In genomic region chr11:100010393-100010792, GRCh38 we compare ENCODE assay signal across 1 cellular context.
TF ChIP-seq lines count a peak whose summit lies in the region.

No MANE protein-coding gene starts in this region.

TF ChIP-seq in GM23338, 12 proteins besides CTCF, POLR2A, EP300 and RAD21:
- TF ChIP-seq REST (IDR thresholded peaks at IDR 0.05; ENCODE audit: unreplicated experiment) (no peak), ZNF331 (CRISPR knock-in tag; IDR thresholded peaks at IDR 0.05; ENCODE audit: low read depth) (no peak), POLR2AphosphoS5 (IDR thresholded peaks at IDR 0.05; ENCODE audit: low read depth) (no peak), JUNB (IDR thresholded peaks at IDR 0.05; ENCODE audit: unreplicated experiment) (no peak), EZH2 (IDR thresholded peaks at IDR 0.05; ENCODE audit: low read depth, unreplicated experiment) (no peak), EZH2phosphoT487 (IDR thresholded peaks at IDR 0.05; ENCODE audit: unreplicated experiment) (no peak), NANOG (IDR thresholded peaks at IDR 0.05; ENCODE audit: borderline replicate concordance) (no peak), CREB1 (CRISPR knock-in tag; IDR thresholded peaks at IDR 0.05; ENCODE audit: low read depth) (no peak), STAT1 (IDR thresholded peaks at IDR 0.05; ENCODE audit: unreplicated experiment) (no peak), ZNF114 (CRISPR knock-in tag; IDR thresholded peaks at IDR 0.05) (no peak)
- TF ChIP-seq, protein P1, sequence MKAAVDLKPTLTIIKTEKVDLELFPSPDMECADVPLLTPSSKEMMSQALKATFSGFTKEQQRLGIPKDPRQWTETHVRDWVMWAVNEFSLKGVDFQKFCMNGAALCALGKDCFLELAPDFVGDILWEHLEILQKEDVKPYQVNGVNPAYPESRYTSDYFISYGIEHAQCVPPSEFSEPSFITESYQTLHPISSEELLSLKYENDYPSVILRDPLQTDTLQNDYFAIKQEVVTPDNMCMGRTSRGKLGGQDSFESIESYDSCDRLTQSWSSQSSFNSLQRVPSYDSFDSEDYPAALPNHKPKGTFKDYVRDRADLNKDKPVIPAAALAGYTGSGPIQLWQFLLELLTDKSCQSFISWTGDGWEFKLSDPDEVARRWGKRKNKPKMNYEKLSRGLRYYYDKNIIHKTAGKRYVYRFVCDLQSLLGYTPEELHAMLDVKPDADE (IDR thresholded peaks at IDR 0.05) = no peak
- TF ChIP-seq, protein P2, sequence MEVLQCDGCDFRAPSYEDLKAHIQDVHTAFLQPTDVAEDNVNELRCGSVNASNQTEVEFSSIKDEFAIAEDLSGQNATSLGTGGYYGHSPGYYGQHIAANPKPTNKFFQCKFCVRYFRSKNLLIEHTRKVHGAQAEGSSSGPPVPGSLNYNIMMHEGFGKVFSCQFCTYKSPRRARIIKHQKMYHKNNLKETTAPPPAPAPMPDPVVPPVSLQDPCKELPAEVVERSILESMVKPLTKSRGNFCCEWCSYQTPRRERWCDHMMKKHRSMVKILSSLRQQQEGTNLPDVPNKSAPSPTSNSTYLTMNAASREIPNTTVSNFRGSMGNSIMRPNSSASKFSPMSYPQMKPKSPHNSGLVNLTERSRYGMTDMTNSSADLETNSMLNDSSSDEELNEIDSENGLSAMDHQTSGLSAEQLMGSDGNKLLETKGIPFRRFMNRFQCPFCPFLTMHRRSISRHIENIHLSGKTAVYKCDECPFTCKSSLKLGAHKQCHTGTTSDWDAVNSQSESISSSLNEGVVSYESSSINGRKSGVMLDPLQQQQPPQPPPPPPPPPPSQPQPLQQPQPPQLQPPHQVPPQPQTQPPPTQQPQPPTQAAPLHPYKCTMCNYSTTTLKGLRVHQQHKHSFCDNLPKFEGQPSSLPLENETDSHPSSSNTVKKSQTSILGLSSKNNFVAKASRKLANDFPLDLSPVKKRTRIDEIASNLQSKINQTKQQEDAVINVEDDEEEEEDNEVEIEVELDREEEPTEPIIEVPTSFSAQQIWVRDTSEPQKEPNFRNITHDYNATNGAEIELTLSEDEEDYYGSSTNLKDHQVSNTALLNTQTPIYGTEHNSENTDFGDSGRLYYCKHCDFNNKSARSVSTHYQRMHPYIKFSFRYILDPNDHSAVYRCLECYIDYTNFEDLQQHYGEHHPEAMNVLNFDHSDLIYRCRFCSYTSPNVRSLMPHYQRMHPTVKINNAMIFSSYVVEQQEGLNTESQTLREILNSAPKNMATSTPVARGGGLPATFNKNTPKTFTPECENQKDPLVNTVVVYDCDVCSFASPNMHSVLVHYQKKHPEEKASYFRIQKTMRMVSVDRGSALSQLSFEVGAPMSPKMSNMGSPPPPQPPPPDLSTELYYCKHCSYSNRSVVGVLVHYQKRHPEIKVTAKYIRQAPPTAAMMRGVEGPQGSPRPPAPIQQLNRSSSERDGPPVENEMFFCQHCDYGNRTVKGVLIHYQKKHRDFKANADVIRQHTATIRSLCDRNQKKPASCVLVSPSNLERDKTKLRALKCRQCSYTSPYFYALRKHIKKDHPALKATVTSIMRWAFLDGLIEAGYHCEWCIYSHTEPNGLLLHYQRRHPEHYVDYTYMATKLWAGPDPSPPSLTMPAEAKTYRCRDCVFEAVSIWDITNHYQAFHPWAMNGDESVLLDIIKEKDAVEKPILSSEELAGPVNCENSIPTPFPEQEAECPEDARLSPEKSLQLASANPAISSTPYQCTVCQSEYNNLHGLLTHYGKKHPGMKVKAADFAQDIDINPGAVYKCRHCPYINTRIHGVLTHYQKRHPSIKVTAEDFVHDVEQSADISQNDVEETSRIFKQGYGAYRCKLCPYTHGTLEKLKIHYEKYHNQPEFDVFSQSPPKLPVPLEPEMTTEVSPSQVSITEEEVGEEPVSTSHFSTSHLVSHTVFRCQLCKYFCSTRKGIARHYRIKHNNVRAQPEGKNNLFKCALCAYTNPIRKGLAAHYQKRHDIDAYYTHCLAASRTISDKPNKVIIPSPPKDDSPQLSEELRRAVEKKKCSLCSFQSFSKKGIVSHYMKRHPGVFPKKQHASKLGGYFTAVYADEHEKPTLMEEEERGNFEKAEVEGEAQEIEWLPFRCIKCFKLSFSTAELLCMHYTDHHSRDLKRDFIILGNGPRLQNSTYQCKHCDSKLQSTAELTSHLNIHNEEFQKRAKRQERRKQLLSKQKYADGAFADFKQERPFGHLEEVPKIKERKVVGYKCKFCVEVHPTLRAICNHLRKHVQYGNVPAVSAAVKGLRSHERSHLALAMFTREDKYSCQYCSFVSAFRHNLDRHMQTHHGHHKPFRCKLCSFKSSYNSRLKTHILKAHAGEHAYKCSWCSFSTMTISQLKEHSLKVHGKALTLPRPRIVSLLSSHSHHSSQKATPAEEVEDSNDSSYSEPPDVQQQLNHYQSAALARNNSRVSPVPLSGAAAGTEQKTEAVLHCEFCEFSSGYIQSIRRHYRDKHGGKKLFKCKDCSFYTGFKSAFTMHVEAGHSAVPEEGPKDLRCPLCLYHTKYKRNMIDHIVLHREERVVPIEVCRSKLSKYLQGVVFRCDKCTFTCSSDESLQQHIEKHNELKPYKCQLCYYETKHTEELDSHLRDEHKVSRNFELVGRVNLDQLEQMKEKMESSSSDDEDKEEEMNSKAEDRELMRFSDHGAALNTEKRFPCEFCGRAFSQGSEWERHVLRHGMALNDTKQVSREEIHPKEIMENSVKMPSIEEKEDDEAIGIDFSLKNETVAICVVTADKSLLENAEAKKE (CRISPR knock-in tag; IDR thresholded peaks at IDR 0.05) = no peak
TF ChIP-seq in GM23338: peak in this region for 0.
